In the genomic region with DNA sequence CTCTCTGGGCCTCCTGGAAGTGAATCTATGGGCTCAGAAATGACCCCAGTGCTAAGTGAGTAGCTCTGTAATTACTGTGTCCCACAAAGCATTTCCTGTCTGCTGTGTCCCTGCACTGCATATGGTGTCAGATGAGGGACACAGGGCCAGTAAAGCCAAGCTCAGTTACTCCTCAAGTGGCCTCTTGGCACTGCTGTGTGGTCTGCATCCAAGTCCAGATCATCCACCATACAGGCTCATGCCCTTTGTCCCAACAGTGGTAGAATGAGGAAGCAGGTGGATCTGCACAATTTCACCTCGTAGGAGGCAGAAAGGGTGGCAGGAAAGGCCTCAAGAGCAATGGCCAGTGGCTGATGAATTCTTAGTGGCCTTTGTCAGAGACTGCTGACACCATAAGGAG, we compare ENCODE assay signal across 17 cellular contexts.
DNase-seq lines count a peak whose midpoint lies in the region; ATAC-seq lines count a peak whose summit lies in the region.
"Had no signal": no experiment of that assay in that cellular context is flagged by ENCODE, and none has a peak within 500 bp of the region (broad histone marks: within the 10 kb centered on the region; RNA-seq: fewer than 3 reads in every experiment).

No MANE protein-coding gene starts in this region.

- peak; percentile 59 for DNase-seq in DMS153 (lab: John Stamatoyannopoulos, UW)
- DNase-seq in ELF-1 (ENCODE audit: low read depth, low spot score), result peak; percentile 33
- peak; percentile 82 for DNase-seq in NCI-H2196 (lab: John Stamatoyannopoulos, UW; ENCODE audit: unreplicated experiment)
- DNase-seq in left colon, result no peak
- no peak for DNase-seq in NCI-H2107 treated with DMSO at 0.1 percent for 48 hours (lab: John Stamatoyannopoulos, UW; ENCODE audit: unreplicated experiment)
- no peak for DNase-seq in NCI-H128 (lab: John Stamatoyannopoulos, UW; ENCODE audit: unreplicated experiment)
- DNase-seq: AML-193; COR-L47; NCI-H1048; NCI-H2107; NK-92 treated with Interleukin-12 subunit alpha and Interleukin-12 subunit beta, amount 100 ng/mL, for 24 hours; SHP77 treated with DMSO at 0.1 percent for 48 hours had no signal

- intact Hi-C loops in left colon (cut with DNase I, micrococcal nuclease), result no loop called here

- ATAC-seq in left colon (peak; percentile 73), GM18861 (IDR thresholded peaks at IDR 0.05; ENCODE audit: unreplicated experiment) (no peak), HG03135 (IDR thresholded peaks at IDR 0.05; ENCODE audit: unreplicated experiment) (no peak)
- ATAC-seq: GM12878, GM23338, K562 had no signal

Comparison
In these comparisons a context has a peak if more than half of its experiments do, and no peak if none do; other contexts are left out.
1. DNase-seq: peak in DMS153 (single experiment), ELF-1 (single experiment) and NCI-H2196 (single experiment); none in left colon (0 of 2), NCI-H2107 treated with DMSO at 0.1 percent for 48 hours (single experiment) and NCI-H128 (single experiment).